10 cellular contexts compared by ENCODE assay signal in the genomic region with DNA sequence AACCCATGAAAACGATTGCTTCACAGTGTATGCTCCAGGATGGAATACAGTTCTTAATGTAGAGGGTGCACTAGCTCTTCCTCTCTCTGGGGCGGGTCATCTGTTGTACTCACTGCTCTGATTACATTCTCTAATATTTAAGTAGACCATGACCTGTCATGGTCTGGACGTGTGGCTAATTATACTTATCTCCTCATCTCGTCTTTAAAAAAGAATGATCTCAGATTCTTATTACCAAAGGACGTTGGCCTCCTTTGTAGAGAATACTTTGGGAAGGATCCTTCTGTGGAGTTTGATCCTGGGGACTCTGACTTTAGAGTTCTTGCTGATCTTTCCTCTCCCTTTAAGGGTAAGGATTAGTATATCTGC. TPM values are rescaled to one million over a fixed set of nuclear protein-coding genes. Genes with fewer than 3 reads are reported as not detected.
DNase-seq lines count a peak whose midpoint lies in the region; ATAC-seq and TF ChIP-seq lines count a peak whose summit lies in the region.
"Had no signal": no experiment of that assay in that cellular context is flagged by ENCODE, and none has a peak within 500 bp of the region (broad histone marks: within the 10 kb centered on the region; RNA-seq: fewer than 3 reads in every experiment).

No MANE protein-coding gene starts in this region.

- H3K27me3 ChIP-seq in GM23248 (replicated peaks; ENCODE audit: insufficient read depth): no peaks in the 10 kb centered on the region
- H3K27me3 ChIP-seq in SK-N-SH (ENCODE audit: insufficient read depth): no peaks in the 10 kb centered on the region
- no peaks in the 10 kb centered on the region for H3K27me3 ChIP-seq in right cardiac atrium (ENCODE audit: control insufficient read depth, insufficient read depth)

- ATAC-seq in right cardiac atrium (peak; percentile 32 to 39), sciatic nerve (peak; percentile 17)

- no peak for TF ChIP-seq CTCF in SK-N-SH (IDR thresholded peaks at IDR 0.05)

- H3K9me3 ChIP-seq in GM23248 (ENCODE audit: low read depth): no peaks in the 10 kb centered on the region
- no peaks in the 10 kb centered on the region for H3K9me3 ChIP-seq in SK-N-SH
- H3K9me3 ChIP-seq in right cardiac atrium (ENCODE audit: control insufficient read depth, low read length): no peaks in the 10 kb centered on the region

- intact Hi-C loops in right cardiac atrium (cut with DNase I) (no loop called here), sciatic nerve (cut with DNase I) (no loop called here)

- peak overlapping the region; percentile 66 for H3K27ac ChIP-seq in GM23248
- peak overlapping the region; percentile 92 to 97 for H3K27ac ChIP-seq in SK-N-SH (ENCODE audit: low read depth in 2 of 2, low read length in 1 of 2)
- peak overlapping the region; percentile 95 for H3K27ac ChIP-seq in right cardiac atrium (ENCODE audit: low read length)
- H3K27ac ChIP-seq in substantia nigra (ENCODE audit: low read depth, low read length, poor library complexity, severe bottlenecking): no peak overlapping the region

- H4K20me1 ChIP-seq in GM23248 (ENCODE audit: insufficient read depth) (no peaks in the 10 kb centered on the region), SK-N-SH (ENCODE audit: insufficient read depth) (no peaks in the 10 kb centered on the region)

- H2AFZ ChIP-seq in GM23248 (no peak overlapping the region), SK-N-SH (ENCODE audit: low read depth) (no peak overlapping the region)

- in situ Hi-C loops in GM23248 (cut with MboI): no loop called here

- POLR2A ChIA-PET in SK-N-SH (lab: Yijun Ruan, JAX): interaction anchor here (0.6 to 0.9 kb wide), 2 partner anchors 17 to 77 kb away, joined by 3 to 4 read pairs; no protein-coding TSS in a partner anchor

- TF ChIP-seq POLR2A in erythroblast (IDR thresholded peaks at IDR 0.05; ENCODE audit: low read length): no peak

- peaks cover 22% of the 10 kb centered on the region for H3F3A ChIP-seq in GM23248 (ENCODE audit: insufficient read depth)
- peaks cover 34% of the 10 kb centered on the region for H3F3A ChIP-seq in SK-N-SH (replicated peaks; ENCODE audit: insufficient read depth)

- H3K79me2 ChIP-seq in GM23248 (ENCODE audit: insufficient read depth) (peaks cover 98% of the 10 kb centered on the region), SK-N-SH (ENCODE audit: insufficient read depth) (peaks cover 49% of the 10 kb centered on the region)

- WGBS in GM23248 (ENCODE audit: low coverage in 1 of 2, low lambda C conversion rate in 2 of 2, missing lambda C conversion rate in 2 of 2), 2 experiments: 27 to 34% methylated on average over 5 of the region's 5 CpGs
- WGBS in SK-N-SH (ENCODE audit: low lambda C conversion rate): 18% methylated on average over 5 of the region's 5 CpGs
- 20% methylated on average over 5 of the region's 5 CpGs for WGBS in right cardiac atrium

- no peak overlapping the region for H3K4me3 ChIP-seq in GM23248
- H3K4me3 ChIP-seq in SK-N-SH (ENCODE audit: low read depth in 2 of 2, low read length in 1 of 2): peak overlapping the region in 1 of 2 experiments; percentile 10; a peak in 1 of 4 replicates
- no peak overlapping the region for H3K4me3 ChIP-seq in right cardiac atrium (ENCODE audit: low read length)

- H3K36me3 ChIP-seq in GM23248 (ENCODE audit: low read depth) (no peaks in the 10 kb centered on the region), SK-N-SH (replicated peaks in 1 of 2; ENCODE audit: control insufficient read depth in 1 of 2, insufficient read depth in 2 of 2, low read length in 1 of 2) (no peaks in the 10 kb centered on the region)

- H3K9ac ChIP-seq in GM23248: peak overlapping the region; percentile 71
- peak overlapping the region; percentile 72; the same call in 1 of the 2 replicates for H3K9ac ChIP-seq in SK-N-SH

- H3K4me2 ChIP-seq in GM23248 (ENCODE audit: unreplicated experiment) (peak overlapping the region; percentile 59), SK-N-SH (peak overlapping the region; percentile 71)

- H3K4me1 ChIP-seq in GM23248 (ENCODE audit: insufficient read depth): peaks cover 38% of the 10 kb centered on the region
- peaks cover 19 to 25% of the 10 kb centered on the region in 2 experiments for H3K4me1 ChIP-seq in SK-N-SH (ENCODE audit: control insufficient read depth in 1 of 2, insufficient read depth in 2 of 2, low read depth in 1 of 2, low read length in 1 of 2)
- peaks cover 17% of the 10 kb centered on the region for H3K4me1 ChIP-seq in right cardiac atrium (ENCODE audit: control insufficient read depth, insufficient read depth, low read length)

- CTCF ChIA-PET in SK-N-SH (lab: Yijun Ruan, JAX): interaction anchor here (1.6 to 3.2 kb wide), 3 partner anchors 17 to 148 kb away, joined by 4 to 18 read pairs (median 4); no protein-coding TSS in a partner anchor

- DNase-seq in GM23248 (peak; percentile 56), SK-N-SH (peak; percentile 52), right cardiac atrium (no peak), sciatic nerve (ENCODE audit: low spot score) (no peak), AG08395 (ENCODE audit: low spot score) (no peak), NCI-H1417 (lab: John Stamatoyannopoulos, UW) (no peak), substantia nigra (lab: John Stamatoyannopoulos, UW) (no peak), erythroblast (lab: John Stamatoyannopoulos, UW) (no peak)
- DNase-seq: NCI-H187 treated with DMSO at 0.1 percent for 48 hours; stimulated activated naive CD4-positive, alpha-beta T cell had no signal

- no peak for TF ChIP-seq RAD21 in SK-N-SH (IDR thresholded peaks at IDR 0.05; ENCODE audit: low read length)

- H3K9me2 ChIP-seq in GM23248 (ENCODE audit: insufficient read depth) (no peaks in the 10 kb centered on the region), SK-N-SH (no peaks in the 10 kb centered on the region)

- no peak for TF ChIP-seq EP300 in SK-N-SH (IDR thresholded peaks at IDR 0.05; ENCODE audit: borderline replicate concordance in 1 of 2, low read depth in 1 of 2, low read length in 1 of 2)

TF ChIP-seq in SK-N-SH, 30 proteins besides CTCF, POLR2A, EP300 and RAD21:
- TF ChIP-seq MXI1 (IDR thresholded peaks at IDR 0.05; ENCODE audit: low read depth, low read length) (no peak), GATA2 (CRISPR knock-in tag; IDR thresholded peaks at IDR 0.05) (peak; percentile 27; the same call in 1 of the 2 replicates)

RNA-seq across cellular contexts. Expression of gene TRAK1, which starts 48.4 kb away (rescaled TPM):
- total RNA-seq in GM23248 (2014; rRNA removed; shearing (Covaris generic)): 41.5 and 51.0 TPM in 2 replicates
- polyA plus RNA-seq in GM23248 (2016; fragmentation: Nextera tagmentation; extraction: Ambion mirVana): 13.6 and 13.7 TPM in 2 replicates
- 11.5 and 12.5 TPM in 2 replicates for polyA plus RNA-seq in SK-N-SH (2012; rRNA removed)
- polyA plus RNA-seq in SK-N-SH (2012; cell fraction: cytosol; rRNA removed): 10.7 and 13.8 TPM in 2 replicates
- polyA plus RNA-seq in SK-N-SH (2012; cell fraction: nucleus; rRNA removed): 12.5 and 13.9 TPM in 2 replicates
- total RNA-seq in right cardiac atrium: 100 to 1,000 TPM; 201 to 249 (median 232) TPM
- 91.7 TPM for polyA plus RNA-seq in right cardiac atrium
- 50.2 TPM for total RNA-seq in sciatic nerve

Comparison
In these comparisons a context has a peak if more than half of its experiments do, and no peak if none do; other contexts are left out.
1. DNase-seq: peak in GM23248 (single experiment) and SK-N-SH (single experiment); none in right cardiac atrium (0 of 3), sciatic nerve (single experiment), AG08395 (single experiment), NCI-H1417 (0 of 3), substantia nigra (0 of 49) and erythroblast (0 of 2).